Comparison of ENCODE assay signal across 8 cellular contexts in the genomic region with DNA sequence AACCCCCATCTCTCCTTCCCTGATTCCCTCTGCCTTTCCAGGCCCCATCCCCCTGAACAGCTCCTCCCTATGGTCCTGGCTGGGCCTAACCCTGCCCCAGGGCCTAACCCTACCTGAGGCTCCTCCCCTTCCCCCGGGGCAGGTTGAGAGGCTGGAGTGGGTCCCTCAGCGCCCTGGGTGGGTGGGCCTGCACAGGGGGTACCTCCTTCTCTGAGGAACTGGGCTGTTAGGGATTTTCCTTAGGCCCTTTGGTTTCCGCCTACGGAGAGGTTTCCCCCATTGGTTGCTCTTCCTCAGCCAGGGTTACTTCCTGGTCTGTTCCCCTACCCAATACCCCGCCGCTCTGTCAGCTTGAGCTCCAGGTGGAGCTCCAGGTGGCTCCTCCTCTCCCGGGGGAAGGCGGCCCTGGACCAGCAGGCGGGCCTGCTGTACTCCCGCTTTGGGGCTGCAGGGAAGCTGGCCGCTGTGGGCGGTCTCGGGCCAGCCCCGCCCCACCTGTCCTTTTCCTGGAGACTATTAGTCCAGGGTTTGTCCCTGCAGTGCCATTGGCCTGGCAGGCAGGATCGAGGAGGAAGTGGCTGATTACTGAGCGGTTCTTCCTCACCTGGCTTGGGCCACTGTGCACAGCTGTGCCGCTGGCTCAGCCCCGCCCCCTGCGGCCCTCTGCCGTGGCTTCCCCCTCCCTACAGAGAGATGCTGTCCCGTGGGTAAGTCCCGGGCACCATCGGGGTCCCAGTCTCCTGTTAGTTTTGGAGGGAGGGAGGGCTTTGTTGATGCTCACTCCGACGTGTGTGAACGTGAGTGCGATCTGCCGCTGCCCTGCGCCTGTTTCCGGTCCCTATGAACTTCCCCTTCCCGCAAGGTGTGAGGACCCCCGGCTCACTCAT. TPM values are rescaled to one million over a fixed set of nuclear protein-coding genes. Genes with fewer than 3 reads are reported as not detected.
DNase-seq lines count a peak whose midpoint lies in the region; ATAC-seq and TF ChIP-seq lines count a peak whose summit lies in the region.

No MANE protein-coding gene starts in this region.

- TF ChIP-seq POLR2A in gastroesophageal sphincter (IDR thresholded peaks at IDR 0.05) (no peak), prostate gland (IDR thresholded peaks at IDR 0.05) (peak; percentile 95)

- no peak for DNase-seq in CD14-positive monocyte (ENCODE audit: low spot score)
- DNase-seq in NCI-H2081 (lab: John Stamatoyannopoulos, UW), result peak; percentile 97 to 98
- peak; percentile 73 for DNase-seq in activated CD8-positive, alpha-beta T cell treated with anti-CD3 and anti-CD28 coated beads, Interleukin-2, amount 10 ng/mL, durations not matched to agents 7 days and 5 days
- DNase-seq in prostate gland (ENCODE audit: low spot score), result peak; percentile 97
- DNase-seq in AML-193 (lab: John Stamatoyannopoulos, UW), result no peak

- POLR2A ChIA-PET in activated CD8-positive, alpha-beta T cell treated with anti-CD3 and anti-CD28 coated beads, Interleukin-2, amount 10 ng/mL, durations not matched to agents 7 days and 5 days (lab: Charles Lee), result interaction anchor here (0.6 to 20.8 kb wide), 13 partner anchors 8 to 79 kb away, joined by 3 to 1099 read pairs (median 5); a partner anchor contains a TSS

- TF ChIP-seq CTCF in CD14-positive monocyte (IDR thresholded peaks at IDR 0.05) (no peak), gastroesophageal sphincter (IDR thresholded peaks at IDR 0.05) (no peak), prostate gland (IDR thresholded peaks at IDR 0.05) (peak in 3 of 4 experiments; percentile 43 to 66 (median 59))

- intact Hi-C loops in CD14-positive monocyte (cut with micrococcal nuclease) (loop anchor here in 1 of 2 donors (1.0 kb wide), 1 partner anchor 18 kb away; no protein-coding TSS in a partner anchor), prostate gland (cut with DNase I) (loop anchor here (5.0 kb wide), 1 partner anchor 166 kb away; no protein-coding TSS in a partner anchor)

- CTCF ChIA-PET in activated CD8-positive, alpha-beta T cell treated with anti-CD3 and anti-CD28 coated beads, Interleukin-2, amount 10 ng/mL, durations not matched to agents 7 days and 5 days (lab: Charles Lee), result interaction anchor here (1.4 to 18.6 kb wide), 8 partner anchors 9 to 164 kb away, joined by 4 to 742 read pairs (median 32); a partner anchor contains a TSS

- ATAC-seq in GM21360 (IDR thresholded peaks at IDR 0.05; ENCODE audit: unreplicated experiment) (peak; percentile 20), gastroesophageal sphincter (no peak), HG02938 (IDR thresholded peaks at IDR 0.05; ENCODE audit: unreplicated experiment) (no peak)
- peak; percentile 17 for ATAC-seq in activated CD8-positive, alpha-beta T cell treated with anti-CD3 and anti-CD28 coated beads, Interleukin-2, amount 10 ng/mL, durations not matched to agents 7 days and 5 days

- no peaks in the 10 kb centered on the region for H3K27me3 ChIP-seq in gastroesophageal sphincter
- H3K27me3 ChIP-seq in prostate gland (replicated peaks; ENCODE audit: insufficient read depth), result no peaks in the 10 kb centered on the region

- no peak for TF ChIP-seq EP300 in gastroesophageal sphincter (IDR thresholded peaks at IDR 0.05)

- H3K27me3 Mint-ChIP-seq in CD14-positive monocyte (ENCODE audit: low read depth in 3 of 3), result peaks cover 0 to 2% (median 0%) of the 10 kb centered on the region in 3 donors
- H3K27me3 Mint-ChIP-seq in activated CD8-positive, alpha-beta T cell treated with anti-CD3 and anti-CD28 coated beads, Interleukin-2, amount 10 ng/mL, durations not matched to agents 7 days and 5 days (ENCODE audit: low read depth), result peaks cover 2% of the 10 kb centered on the region

- peaks cover 80% of the 10 kb centered on the region for H3K4me1 Mint-ChIP-seq in CD14-positive monocyte
- H3K4me1 Mint-ChIP-seq in activated CD8-positive, alpha-beta T cell treated with anti-CD3 and anti-CD28 coated beads, Interleukin-2, amount 10 ng/mL, durations not matched to agents 7 days and 5 days (ENCODE audit: low read depth), result peaks cover 82% of the 10 kb centered on the region

- H3K4me3 ChIP-seq in gastroesophageal sphincter (peak overlapping the region in 1 of 2 donors; percentile 28), prostate gland (peak overlapping the region; percentile 28 to 42)

- H3K4me3 Mint-ChIP-seq in CD14-positive monocyte, result peak overlapping the region; percentile 72 to 88
- H3K4me3 Mint-ChIP-seq in activated CD8-positive, alpha-beta T cell treated with anti-CD3 and anti-CD28 coated beads, Interleukin-2, amount 10 ng/mL, durations not matched to agents 7 days and 5 days, result peak overlapping the region; percentile 88

- H3K4me1 ChIP-seq in gastroesophageal sphincter, result peaks cover 0 to 51% (median 18%) of the 10 kb centered on the region in 3 donors
- H3K4me1 ChIP-seq in prostate gland (replicated peaks), result peaks cover 18% of the 10 kb centered on the region

- H3K27ac Mint-ChIP-seq in CD14-positive monocyte, result peak overlapping the region; percentile 43 to 84 (median 70)
- peak overlapping the region; percentile 97 for H3K27ac Mint-ChIP-seq in activated CD8-positive, alpha-beta T cell treated with anti-CD3 and anti-CD28 coated beads, Interleukin-2, amount 10 ng/mL, durations not matched to agents 7 days and 5 days

- H3K36me3 ChIP-seq in gastroesophageal sphincter (peaks cover 0 to 33% of the 10 kb centered on the region in 2 donors), prostate gland (no peaks in the 10 kb centered on the region)

- no peaks in the 10 kb centered on the region for H3K9me3 ChIP-seq in gastroesophageal sphincter
- no peaks in the 10 kb centered on the region for H3K9me3 ChIP-seq in prostate gland

- peaks cover under 1 to 3% of the 10 kb centered on the region in 2 donors for H3K36me3 Mint-ChIP-seq in CD14-positive monocyte
- peaks cover 17% of the 10 kb centered on the region for H3K36me3 Mint-ChIP-seq in activated CD8-positive, alpha-beta T cell treated with anti-CD3 and anti-CD28 coated beads, Interleukin-2, amount 10 ng/mL, durations not matched to agents 7 days and 5 days (ENCODE audit: low read depth)

- H3K9me3 Mint-ChIP-seq in CD14-positive monocyte, result peaks cover 0 to 2% (median 0%) of the 10 kb centered on the region in 7 donors
- H3K9me3 Mint-ChIP-seq in activated CD8-positive, alpha-beta T cell treated with anti-CD3 and anti-CD28 coated beads, Interleukin-2, amount 10 ng/mL, durations not matched to agents 7 days and 5 days (ENCODE audit: insufficient read depth), result no peaks in the 10 kb centered on the region

- peak overlapping the region in 3 of 4 donors; percentile 94 to 96 (median 95) for H3K27ac ChIP-seq in gastroesophageal sphincter
- peak overlapping the region; percentile 94 to 97 for H3K27ac ChIP-seq in prostate gland

- WGBS in gastroesophageal sphincter (ENCODE audit: low coverage in 1 of 2), 2 donors, result 40 to 57% methylated on average over 9 to 11 of the region's 32 CpGs
- 19% methylated on average over 31 of the region's 32 CpGs for WGBS in prostate gland

RNA-seq across cellular contexts. Expression of a gene that starts 2.5 kb away (rescaled TPM):
- polyA plus RNA-seq in CD14-positive monocyte, result 10 to 100 TPM; 19.1 to 24.2 TPM
- total RNA-seq in activated CD8-positive, alpha-beta T cell treated with anti-CD3 and anti-CD28 coated beads, Interleukin-2, amount 10 ng/mL, durations not matched to agents 7 days and 5 days, result 100 to 1,000 TPM; 184 to 185 TPM
- total RNA-seq in gastroesophageal sphincter, result 100 to 1,000 TPM; 172 to 521 (median 367) TPM
- total RNA-seq in prostate gland, result 100 to 1,000 TPM; 352 to 711 TPM

RNA-seq across cellular contexts. Expression of a gene that starts 2.7 kb away (rescaled TPM):
- not detected for polyA plus RNA-seq in CD14-positive monocyte
- not detected for total RNA-seq in activated CD8-positive, alpha-beta T cell treated with anti-CD3 and anti-CD28 coated beads, Interleukin-2, amount 10 ng/mL, durations not matched to agents 7 days and 5 days
- total RNA-seq in gastroesophageal sphincter (not detected), prostate gland (not detected)

RNA-seq across cellular contexts. Expression of a gene that starts 4.9 kb away (rescaled TPM):
- polyA plus RNA-seq in CD14-positive monocyte, result 100 to 1,000 TPM; 449 to 562 TPM
- total RNA-seq in activated CD8-positive, alpha-beta T cell treated with anti-CD3 and anti-CD28 coated beads, Interleukin-2, amount 10 ng/mL, durations not matched to agents 7 days and 5 days, result 100 to 1,000 TPM; 354 to 397 TPM
- total RNA-seq in gastroesophageal sphincter, result 10 to 100 TPM in 1 of 4 donors, 1 to 10 TPM in 3; 2.6 to 15.9 (median 7.5) TPM
- 10 to 100 TPM; 30.6 to 43.2 TPM for total RNA-seq in prostate gland

RNA-seq across cellular contexts. Expression of a gene that starts 18.5 kb away (rescaled TPM):
- under 1 TPM in 1 of 2 donors, not detected in 1; 0.40 TPM for polyA plus RNA-seq in CD14-positive monocyte
- 10 to 100 TPM; 21.6 to 24.5 TPM for total RNA-seq in activated CD8-positive, alpha-beta T cell treated with anti-CD3 and anti-CD28 coated beads, Interleukin-2, amount 10 ng/mL, durations not matched to agents 7 days and 5 days
- total RNA-seq in gastroesophageal sphincter, result 100 to 1,000 TPM in 2 of 4 donors, 10 to 100 TPM in 2; 49.0 to 136 (median 95.2) TPM
- 100 to 1,000 TPM in 1 of 2 donors, 10 to 100 TPM in 1; 93.0 to 129 TPM for total RNA-seq in prostate gland

RNA-seq across cellular contexts. Expression of a gene that starts 24.2 kb away (rescaled TPM):
- polyA plus RNA-seq in CD14-positive monocyte, result 10 to 100 TPM; 90.6 to 91.9 TPM
- total RNA-seq in activated CD8-positive, alpha-beta T cell treated with anti-CD3 and anti-CD28 coated beads, Interleukin-2, amount 10 ng/mL, durations not matched to agents 7 days and 5 days, result 100 to 1,000 TPM; 226 to 236 TPM
- total RNA-seq in gastroesophageal sphincter (100 to 1,000 TPM; 170 to 215 (median 187) TPM), prostate gland (100 to 1,000 TPM; 177 to 230 TPM)

Comparison
In these comparisons a context has a peak if more than half of its experiments do, and no peak if none do; other contexts are left out.
1. DNase-seq: peak in NCI-H2081 (2 of 2), activated CD8-positive, alpha-beta T cell treated with anti-CD3 and anti-CD28 coated beads, Interleukin-2, amount 10 ng/mL, durations not matched to agents 7 days and 5 days (single experiment) and prostate gland (single experiment); none in CD14-positive monocyte (single experiment) and AML-193 (0 of 2).
2. CTCF ChIP-seq: peak in prostate gland (3 of 4); none in CD14-positive monocyte (single experiment) and gastroesophageal sphincter (0 of 4).
3. ATAC-seq: peak in GM21360 (single experiment) and activated CD8-positive, alpha-beta T cell treated with anti-CD3 and anti-CD28 coated beads, Interleukin-2, amount 10 ng/mL, durations not matched to agents 7 days and 5 days (single experiment); none in gastroesophageal sphincter (single experiment) and HG02938 (single experiment).
4. RNA of a gene that starts 4.9 kb away (total RNA-seq): 354 to 397 TPM in activated CD8-positive, alpha-beta T cell treated with anti-CD3 and anti-CD28 coated beads, Interleukin-2, amount 10 ng/mL, durations not matched to agents 7 days and 5 days; 30.6 to 43.2 TPM in prostate gland and 2.6 to 15.9 TPM in gastroesophageal sphincter; every median in the first group is over 4 times any median in the second.